8 cellular contexts compared by ENCODE assay signal in genomic region chr19:41876847-41877489, GRCh38. TPM values are rescaled to one million over a fixed set of nuclear protein-coding genes. Genes with fewer than 3 reads are reported as not detected.
A peak's percentile ranks its signal among the peaks of the same experiment; 100 is the strongest.
DNase-seq lines count a peak whose midpoint lies in the region; ATAC-seq, FAIRE-seq and TF ChIP-seq lines count a peak whose summit lies in the region.

CD79A (plus strand) TSS chr19:41877279; CDS start chr19:41877305, 26 bp downstream.

- no peak for TF ChIP-seq POLR2A in K562 (conservative IDR thresholded peaks at IDR 0.05)

- peak within 1 kb of the TSS; percentile 31 to 86; a peak in 3 of 4 replicates for H3K9ac ChIP-seq in K562 (ENCODE audit: insufficient read depth in 1 of 2, low read depth in 2 of 2, low read length in 2 of 2)

- 58% methylated on average over 5 of the region's 5 CpGs for WGBS in K562 (ENCODE audit: insufficient coverage, low coverage, missing lambda C conversion rate)
- WGBS in hepatocyte (ENCODE audit: low lambda C conversion rate, missing lambda C conversion rate) = 78% methylated on average over 5 of the region's 5 CpGs

- peaks cover 86% of the 10 kb centered on the region for H3K4me1 Mint-ChIP-seq in CD8-positive, alpha-beta T cell (ENCODE audit: low read depth)

- H3K9me2 ChIP-seq in hepatocyte (replicated peaks; ENCODE audit: insufficient read depth) = no peaks in the 10 kb centered on the region

- H3K27me3 Mint-ChIP-seq in CD8-positive, alpha-beta T cell (ENCODE audit: low read depth) = no peaks in the 10 kb centered on the region

- H4K20me1 ChIP-seq in K562 (replicated peaks; ENCODE audit: control insufficient read depth, insufficient read depth, low read length) = peaks cover 4% of the 10 kb centered on the region; the same call in 1 of the 2 replicates
- no peaks in the 10 kb centered on the region for H4K20me1 ChIP-seq in hepatocyte (ENCODE audit: insufficient read depth, poor library complexity, severe bottlenecking)

- peak within 1 kb of the TSS; percentile 86 for H2AFZ ChIP-seq in K562 (ENCODE audit: low read depth, low read length)
- H2AFZ ChIP-seq in hepatocyte = no peak within 1 kb of the TSS

- H3K36me3 ChIP-seq in CD8-positive, alpha-beta T cell (ENCODE audit: insufficient read depth, low read length) = no peaks in the 10 kb centered on the region
- H3K36me3 ChIP-seq in K562 (ENCODE audit: control insufficient read depth, insufficient read depth, low read length) (no peaks in the 10 kb centered on the region; the same call in 2 of the 3 replicates), hepatocyte (replicated peaks; ENCODE audit: insufficient read depth, low read depth) (no peaks in the 10 kb centered on the region)

- no TSS peak for BruUV-seq in K562 (replicated peaks; lab: Mats Ljungman, UMichigan)

- no peak for TF ChIP-seq CTCF in CD8-positive, alpha-beta T cell (IDR thresholded peaks at IDR 0.05)
- TF ChIP-seq CTCF in K562 (IDR thresholded peaks at IDR 0.05 in 2 of 3, conservative IDR thresholded peaks at IDR 0.05 in 1 of 3; ENCODE audit: insufficient read depth in 2 of 3, low read depth in 1 of 3, low read length in 3 of 3) (no peak), hepatocyte (IDR thresholded peaks at IDR 0.05; ENCODE audit: poor library complexity) (no peak)

- H3K9me3 ChIP-seq in CD8-positive, alpha-beta T cell (ENCODE audit: low read length) = no peaks in the 10 kb centered on the region
- H3K9me3 ChIP-seq in K562 (replicated peaks; ENCODE audit: control insufficient read depth, insufficient read depth, low read depth, low read length) (no peaks in the 10 kb centered on the region), hepatocyte (ENCODE audit: low read depth) (no peaks in the 10 kb centered on the region)

- H3K4me1 ChIP-seq in CD8-positive, alpha-beta T cell (ENCODE audit: insufficient read depth, low read length) = peaks cover 91% of the 10 kb centered on the region
- H3K4me1 ChIP-seq in K562 (replicated peaks in 1 of 2; ENCODE audit: control insufficient read depth in 2 of 2, insufficient read depth in 2 of 2, low read length in 2 of 2) = peaks cover 31 to 50% of the 10 kb centered on the region in 2 experiments
- H3K4me1 ChIP-seq in hepatocyte (ENCODE audit: insufficient read depth) = no peaks in the 10 kb centered on the region

- ATAC-seq in CD8-positive, alpha-beta T cell = no peak
- peak; percentile 55 for ATAC-seq in GM19035 (IDR thresholded peaks at IDR 0.05; ENCODE audit: unreplicated experiment)
- ATAC-seq in HG03108 (IDR thresholded peaks at IDR 0.05; ENCODE audit: unreplicated experiment) = peak; percentile 63
- ATAC-seq in K562 = no peak

- POLR2A ChIA-PET in CD8-positive, alpha-beta T cell (lab: Charles Lee) = interaction anchor here (1.1 to 9.4 kb wide), 3 partner anchors 11 to 22 kb away, joined by 7 to 267 read pairs (median 9); partner anchors contain the start of genes ARHGEF1 and RPS19
- POLR2A ChIA-PET in K562 (lab: Yijun Ruan, JAX) = interaction anchor here (0.9 to 1.7 kb wide), 2 partner anchors 13 to 81 kb away, joined by 3 to 5 read pairs; no protein-coding TSS in a partner anchor

- H3K4me3 Mint-ChIP-seq in CD8-positive, alpha-beta T cell = peak within 1 kb of the TSS; percentile 74

- CTCF ChIA-PET in CD8-positive, alpha-beta T cell (lab: Charles Lee) = interaction anchor here (0.6 to 1.6 kb wide), 8 partner anchors 9 to 74 kb away, joined by 3 to 13 read pairs (median 4); partner anchors contain the start of gene RPS19
- CTCF ChIA-PET in K562 (lab: Yijun Ruan, JAX; ENCODE audit: low intra/inter-chr PET ratio) = no interaction called here

- TF ChIP-seq EP300 in K562 (IDR thresholded peaks at IDR 0.05; ENCODE audit: low read length) = no peak

- H3K4me3 ChIP-seq in CD8-positive, alpha-beta T cell (ENCODE audit: low read depth, low read length) = peak within 1 kb of the TSS; percentile 50
- H3K4me3 ChIP-seq in K562 (no peak within 1 kb of the TSS), hepatocyte (no peak within 1 kb of the TSS)

- no peaks in the 10 kb centered on the region for H3K9me3 Mint-ChIP-seq in CD8-positive, alpha-beta T cell

- no peak for FAIRE-seq in K562 (lab: Jason Lieb, UNC)

- intact Hi-C loops in CD8-positive, alpha-beta T cell (cut with DNase I, micrococcal nuclease) = no loop called here
- intact Hi-C loops in K562 (cut with micrococcal nuclease) = no loop called here

- peak within 1 kb of the TSS; percentile 92 for H3K27ac ChIP-seq in CD8-positive, alpha-beta T cell (ENCODE audit: low read depth, low read length)
- H3K27ac ChIP-seq in K562 (ENCODE audit: extremely low read depth, low read depth, low read length) = peak within 1 kb of the TSS; percentile 60
- no peak within 1 kb of the TSS for H3K27ac ChIP-seq in hepatocyte

- no peaks in the 10 kb centered on the region for H3K9me1 ChIP-seq in K562 (ENCODE audit: control insufficient read depth, insufficient read depth, low read length)

- H3K36me3 Mint-ChIP-seq in CD8-positive, alpha-beta T cell = peaks cover under 1% of the 10 kb centered on the region

- in situ Hi-C loops in K562 (cut with MboI) = no loop called here

- no peaks in the 10 kb centered on the region for H3K27me3 ChIP-seq in CD8-positive, alpha-beta T cell (ENCODE audit: insufficient read depth, low read length)
- H3K27me3 ChIP-seq in K562 (ENCODE audit: control insufficient read depth in 2 of 2, insufficient read depth in 2 of 2, low read length in 2 of 2) (no peaks in the 10 kb centered on the region), hepatocyte (no peaks in the 10 kb centered on the region)

- TF ChIP-seq RAD21 in K562 (CRISPR knock-in tag; conservative IDR thresholded peaks at IDR 0.05 in 1 of 2, IDR thresholded peaks at IDR 0.05 in 1 of 2) = no peak

- peak within 1 kb of the TSS; percentile 98 for H3K27ac Mint-ChIP-seq in CD8-positive, alpha-beta T cell

- H3K79me2 ChIP-seq in K562 (ENCODE audit: control insufficient read depth, insufficient read depth, low read length) (no peaks in the 10 kb centered on the region), hepatocyte (no peaks in the 10 kb centered on the region)

- peak within 1 kb of the TSS; percentile 32; the same call in 1 of the 2 replicates for H3K4me2 ChIP-seq in K562 (ENCODE audit: insufficient read depth, low read length)
- H3K4me2 ChIP-seq in hepatocyte = no peak within 1 kb of the TSS

- peak in 2 of 7 experiments; percentile 35 to 51 for DNase-seq in CD8-positive, alpha-beta T cell
- DNase-seq in K562 (ENCODE audit: extremely low read depth in 1 of 4, low spot score in 3 of 4) (no peak), NCI-H146 (lab: John Stamatoyannopoulos, UW) (no peak), hepatocyte (ENCODE audit: low spot score) (no peak), KG1 (lab: John Stamatoyannopoulos, UW) (no peak), NCI-H187 treated with DMSO at 0.1 percent for 48 hours (lab: John Stamatoyannopoulos, UW) (no peak)

TF ChIP-seq in K562, 482 proteins besides CTCF, POLR2A, EP300 and RAD21 (continues in another document):
- TF ChIP-seq SRSF7 (optimal IDR thresholded peaks at IDR 0.05; ENCODE audit: low read depth, low read length) (no peak), RBBP5 (IDR thresholded peaks at IDR 0.05; ENCODE audit: borderline replicate concordance, insufficient read depth, low read length, poor library complexity, severe bottlenecking) (no peak), ARID1B (IDR thresholded peaks at IDR 0.05) (no peak), ZNF134 (CRISPR knock-in tag; conservative IDR thresholded peaks at IDR 0.05) (no peak), CSDE1 (IDR thresholded peaks at IDR 0.05) (no peak)
- TF ChIP-seq, protein P1, sequence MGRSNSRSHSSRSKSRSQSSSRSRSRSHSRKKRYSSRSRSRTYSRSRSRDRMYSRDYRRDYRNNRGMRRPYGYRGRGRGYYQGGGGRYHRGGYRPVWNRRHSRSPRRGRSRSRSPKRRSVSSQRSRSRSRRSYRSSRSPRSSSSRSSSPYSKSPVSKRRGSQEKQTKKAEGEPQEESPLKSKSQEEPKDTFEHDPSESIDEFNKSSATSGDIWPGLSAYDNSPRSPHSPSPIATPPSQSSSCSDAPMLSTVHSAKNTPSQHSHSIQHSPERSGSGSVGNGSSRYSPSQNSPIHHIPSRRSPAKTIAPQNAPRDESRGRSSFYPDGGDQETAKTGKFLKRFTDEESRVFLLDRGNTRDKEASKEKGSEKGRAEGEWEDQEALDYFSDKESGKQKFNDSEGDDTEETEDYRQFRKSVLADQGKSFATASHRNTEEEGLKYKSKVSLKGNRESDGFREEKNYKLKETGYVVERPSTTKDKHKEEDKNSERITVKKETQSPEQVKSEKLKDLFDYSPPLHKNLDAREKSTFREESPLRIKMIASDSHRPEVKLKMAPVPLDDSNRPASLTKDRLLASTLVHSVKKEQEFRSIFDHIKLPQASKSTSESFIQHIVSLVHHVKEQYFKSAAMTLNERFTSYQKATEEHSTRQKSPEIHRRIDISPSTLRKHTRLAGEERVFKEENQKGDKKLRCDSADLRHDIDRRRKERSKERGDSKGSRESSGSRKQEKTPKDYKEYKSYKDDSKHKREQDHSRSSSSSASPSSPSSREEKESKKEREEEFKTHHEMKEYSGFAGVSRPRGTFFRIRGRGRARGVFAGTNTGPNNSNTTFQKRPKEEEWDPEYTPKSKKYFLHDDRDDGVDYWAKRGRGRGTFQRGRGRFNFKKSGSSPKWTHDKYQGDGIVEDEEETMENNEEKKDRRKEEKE (IDR thresholded peaks at IDR 0.05; ENCODE audit: borderline replicate concordance in 1 of 2, control insufficient read depth in 1 of 2, low read depth in 2 of 2, low read length in 1 of 2) = no peak

RNA-seq across cellular contexts. Expression of gene CD79A, which starts in this region (rescaled TPM):
- 10 to 100 TPM; 19.5 to 19.6 TPM for total RNA-seq in CD8-positive, alpha-beta T cell
- 0.23 TPM in 1 of 2 replicates, not detected in the other for total RNA-seq in K562 (2011; cell fraction: chromatin; rRNA removed; ENCODE audit: low replicate concordance)
- 0.33 and 0.53 TPM in 2 replicates for total RNA-seq in K562 (2011; cell fraction: nucleolus; rRNA removed)
- not detected in 2 replicates for total RNA-seq in K562 (2011; cell fraction: nucleoplasm; rRNA removed)
- total RNA-seq in K562 (2014; rRNA removed) (not detected in 2 replicates), K562 (2014; rRNA removed; fragmentation: Illumina TruSeq; extraction: Trizol) (not detected in 2 replicates), K562 (2015; rRNA removed; fragmentation: Illumina TruSeq; extraction: Trizol) (0.11 and 0.19 TPM in 2 replicates), K562 (2021) (0.38 and 0.42 TPM in 2 replicates), hepatocyte (0.37 TPM in 1 of 2 replicates, not detected in the other)
- polyA plus RNA-seq in K562 (2011; rRNA removed) (0.10 and 0.37 TPM in 2 replicates), K562 (2014; fragmentation: Illumina TruSeq; extraction: Trizol) (0.22 TPM in 1 of 2 replicates, not detected in the other), K562 (2014; fragmentation: Nextera tagmentation; extraction: Ambion mirVana) (under 1 TPM in 1 of 2 experiments, not detected in 1; 0.04 TPM), K562 (2014; rRNA removed) (0.72 TPM in 1 of 2 replicates, not detected in the other), hepatocyte (0.27 TPM in 1 of 2 replicates, not detected in the other)
- polyA plus RNA-seq in K562 (2011; cell fraction: cytosol; rRNA removed) = 0.42 and 0.46 TPM in 2 replicates
- polyA plus RNA-seq in K562 (2011; cell fraction: nucleus; rRNA removed) = 0.17 and 0.28 TPM in 2 replicates
- 0.21 and 0.30 TPM in 2 replicates for polyA plus RNA-seq in K562 (2012)
- polyA minus RNA-seq in K562 (2011; rRNA and poly(A)+ RNA removed) = not detected in 2 replicates
- polyA minus RNA-seq in K562 (2011; cell fraction: cytosol; rRNA and poly(A)+ RNA removed) = not detected in 2 replicates
- polyA minus RNA-seq in K562 (2011; cell fraction: nucleus; rRNA and poly(A)+ RNA removed) = not detected in 2 replicates

Comparison
In these comparisons a context has a peak if more than half of its experiments do, and no peak if none do; other contexts are left out.
1. RNA of gene CD79A (total RNA-seq): 19.5 to 19.6 TPM in CD8-positive, alpha-beta T cell; 0.37 TPM in hepatocyte and 0.11 to 0.53 TPM in K562; every median in the first group is over 10 times any median in the second.
2. ATAC-seq: peak in GM19035 (single experiment) and HG03108 (single experiment); none in CD8-positive, alpha-beta T cell (single experiment) and K562 (single experiment).